Comparison of ENCODE assay signal across 19 cellular contexts in the genomic region with DNA sequence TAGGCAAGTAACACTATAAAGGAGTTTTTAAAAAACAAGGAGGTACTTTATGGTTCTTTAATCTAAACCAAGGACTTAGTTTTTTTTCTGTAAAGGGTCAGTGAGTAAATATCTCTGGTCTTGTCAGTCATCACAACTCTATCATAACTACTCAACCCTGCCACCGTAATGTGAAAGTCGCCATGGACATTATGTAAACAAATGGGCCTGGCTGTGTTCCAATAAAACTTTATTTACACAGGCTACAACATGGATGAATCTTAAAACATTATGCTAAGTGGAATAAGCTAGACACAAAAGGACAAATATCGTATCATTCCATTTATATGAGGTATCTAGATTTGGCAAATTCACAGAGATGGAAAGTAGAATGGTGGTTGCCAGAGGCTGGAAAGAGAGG.
A peak's percentile ranks its signal among the peaks of the same experiment; 100 is the strongest.
DNase-seq lines count a peak whose midpoint lies in the region; ATAC-seq and TF ChIP-seq lines count a peak whose summit lies in the region.
"Had no signal": no experiment of that assay in that cellular context is flagged by ENCODE, and none has a peak within 500 bp of the region (broad histone marks: within the 10 kb centered on the region; RNA-seq: fewer than 3 reads in every experiment).

No MANE protein-coding gene starts in this region.

- ATAC-seq in GM21717 (IDR thresholded peaks at IDR 0.05; ENCODE audit: unreplicated experiment), result no peak
- ATAC-seq: CD8-positive, alpha-beta T cell; right cardiac atrium had no signal

- H2AFZ ChIP-seq in SK-N-SH (ENCODE audit: low read depth), result no peak overlapping the region

- POLR2A ChIA-PET in SK-N-SH (lab: Yijun Ruan, JAX), result no interaction called here

- no peak overlapping the region for H3K9ac ChIP-seq in SK-N-SH

- CTCF ChIA-PET in SK-N-SH (lab: Yijun Ruan, JAX), result no interaction called here

- H3K4me1 ChIP-seq in SK-N-SH (ENCODE audit: control insufficient read depth in 1 of 2, insufficient read depth in 2 of 2, low read depth in 1 of 2, low read length in 1 of 2), result no peaks in the 10 kb centered on the region

- no peaks in the 10 kb centered on the region; the same call in 1 of the 2 replicates for H3K27me3 ChIP-seq in SK-N-SH (ENCODE audit: insufficient read depth)

- DNase-seq in NCI-H2081 (lab: John Stamatoyannopoulos, UW), result peak; percentile 53 to 78
- DNase-seq in NCI-H2081 treated with DMSO at 0.1 percent for 48 hours (lab: John Stamatoyannopoulos, UW), result no peak
- DNase-seq in NCI-H1092 (lab: John Stamatoyannopoulos, UW), result peak; percentile 71
- DNase-seq in NCI-H748 (lab: John Stamatoyannopoulos, UW; ENCODE audit: unreplicated experiment), result peak; percentile 93
- DNase-seq in glomerular endothelial cell (ENCODE audit: extremely low read depth, low read depth, low spot score), result peak; percentile 39
- no peak for DNase-seq in anterior cingulate cortex (lab: John Stamatoyannopoulos, UW)
- no peak for DNase-seq in SK-N-SH
- DNase-seq: activated CD4-positive, alpha-beta T cell treated with anti-CD3 and anti-CD28 coated beads for 4 hours; activated naive CD8-positive, alpha-beta T cell treated with anti-CD3 and anti-CD28 coated beads for 36 hours; activated T-cell treated with anti-CD3 and anti-CD28 coated beads, Interleukin-2, amount 50 U/mL, for 1 hour; CD8-positive, alpha-beta T cell; endodermal cell; mammary epithelial cell; NCI-H524; right cardiac atrium; RPMI8226; stimulated activated CD8-positive, alpha-beta memory T cell treated with anti-CD3 and anti-CD28 coated beads, Interleukin-4, amount 100 ng/mL, for 48 hours had no signal

- 20% methylated on average over 3 of the region's 3 CpGs for WGBS in SK-N-SH (ENCODE audit: low lambda C conversion rate)

- H4K20me1 ChIP-seq in SK-N-SH (ENCODE audit: insufficient read depth), result no peaks in the 10 kb centered on the region

- TF ChIP-seq CTCF in SK-N-SH (IDR thresholded peaks at IDR 0.05), result no peak

- TF ChIP-seq RAD21 in SK-N-SH (IDR thresholded peaks at IDR 0.05; ENCODE audit: low read length), result no peak

- no peaks in the 10 kb centered on the region for H3K36me3 ChIP-seq in SK-N-SH (replicated peaks in 1 of 2; ENCODE audit: control insufficient read depth in 1 of 2, insufficient read depth in 2 of 2, low read length in 1 of 2)
- H3K36me3 ChIP-seq: thoracic aorta had no signal

- H3K9me2 ChIP-seq in SK-N-SH, result no peaks in the 10 kb centered on the region

- no peak for TF ChIP-seq EP300 in SK-N-SH (IDR thresholded peaks at IDR 0.05; ENCODE audit: borderline replicate concordance in 1 of 2, low read depth in 1 of 2, low read length in 1 of 2)

- H3K79me2 ChIP-seq in SK-N-SH (ENCODE audit: insufficient read depth), result no peaks in the 10 kb centered on the region

- no peak overlapping the region for H3K27ac ChIP-seq in SK-N-SH (ENCODE audit: low read depth in 2 of 2, low read length in 1 of 2)
- H3K27ac ChIP-seq: thoracic aorta had no signal

- no peak overlapping the region for H3K4me3 ChIP-seq in SK-N-SH (ENCODE audit: low read depth in 2 of 2, low read length in 1 of 2)
- H3K4me3 ChIP-seq: thoracic aorta had no signal

- no peaks in the 10 kb centered on the region for H3K9me3 ChIP-seq in SK-N-SH
- H3K9me3 ChIP-seq: thoracic aorta had no signal

- no peaks in the 10 kb centered on the region for H3F3A ChIP-seq in SK-N-SH (replicated peaks; ENCODE audit: insufficient read depth)

- H3K4me2 ChIP-seq in SK-N-SH, result no peak overlapping the region

TF ChIP-seq in SK-N-SH, 30 proteins besides CTCF, POLR2A, EP300 and RAD21:
- TF ChIP-seq, protein P1, sequence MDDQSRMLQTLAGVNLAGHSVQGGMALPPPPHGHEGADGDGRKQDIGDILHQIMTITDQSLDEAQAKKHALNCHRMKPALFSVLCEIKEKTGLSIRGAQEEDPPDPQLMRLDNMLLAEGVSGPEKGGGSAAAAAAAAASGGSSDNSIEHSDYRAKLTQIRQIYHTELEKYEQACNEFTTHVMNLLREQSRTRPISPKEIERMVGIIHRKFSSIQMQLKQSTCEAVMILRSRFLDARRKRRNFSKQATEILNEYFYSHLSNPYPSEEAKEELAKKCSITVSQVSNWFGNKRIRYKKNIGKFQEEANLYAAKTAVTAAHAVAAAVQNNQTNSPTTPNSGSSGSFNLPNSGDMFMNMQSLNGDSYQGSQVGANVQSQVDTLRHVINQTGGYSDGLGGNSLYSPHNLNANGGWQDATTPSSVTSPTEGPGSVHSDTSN (IDR thresholded peaks at IDR 0.05), result no peak
- no peak for TF ChIP-seq RCOR1 (IDR thresholded peaks at IDR 0.05; ENCODE audit: low read length)

Comparison
In these comparisons a context has a peak if more than half of its experiments do, and no peak if none do; other contexts are left out.
1. DNase-seq: peak in NCI-H2081 (2 of 2), NCI-H1092 (single experiment), NCI-H748 (single experiment) and glomerular endothelial cell (single experiment); none in NCI-H2081 treated with DMSO at 0.1 percent for 48 hours (single experiment), anterior cingulate cortex (0 of 58) and SK-N-SH (single experiment).